9 cellular contexts compared by ENCODE assay signal in genomic region chr4:107896158-107896645, GRCh38. TPM values are rescaled to one million over a fixed set of nuclear protein-coding genes. Genes with fewer than 3 reads are reported as not detected.
DNase-seq lines count a peak whose midpoint lies in the region; ATAC-seq, FAIRE-seq and TF ChIP-seq lines count a peak whose summit lies in the region.
"Had no signal": no experiment of that assay in that cellular context is flagged by ENCODE, and none has a peak within 500 bp of the region (broad histone marks: within the 10 kb centered on the region; RNA-seq: fewer than 3 reads in every experiment).

No MANE protein-coding gene starts in this region.

- TF ChIP-seq POLR2A in endothelial cell of umbilical vein (IDR thresholded peaks at IDR 0.05; ENCODE audit: low read depth, low read length): peak; percentile 74
- no peak for TF ChIP-seq POLR2A in prostate gland (IDR thresholded peaks at IDR 0.05)

- dilution Hi-C loops in endothelial cell of umbilical vein (cut with MboI; ENCODE audit: extremely low pct_ligation_motif_present, low sequenced_read_pairs): no loop called here

- H3K4me1 ChIP-seq in endothelial cell of umbilical vein (ENCODE audit: control insufficient read depth, extremely low read depth, insufficient read depth, low read length) (peaks cover 34% of the 10 kb centered on the region), prostate gland (replicated peaks) (peaks cover 10% of the 10 kb centered on the region)

- TF ChIP-seq CTCF in endothelial cell of umbilical vein (IDR thresholded peaks at IDR 0.05; ENCODE audit: extremely low read depth in 1 of 2, insufficient read depth in 1 of 2, low read depth in 1 of 2, low read length in 2 of 2): no peak
- TF ChIP-seq CTCF in prostate gland (IDR thresholded peaks at IDR 0.05): no peak

- peak overlapping the region; percentile 44 for H2AFZ ChIP-seq in endothelial cell of umbilical vein (ENCODE audit: low read depth, low read length)

- peak overlapping the region; percentile 99 for H3K4me2 ChIP-seq in endothelial cell of umbilical vein (ENCODE audit: insufficient read depth, low read length)

- H3K27ac ChIP-seq in endothelial cell of umbilical vein (ENCODE audit: insufficient read depth, low read depth, low read length) (peak overlapping the region; percentile 99), prostate gland (peak overlapping the region; percentile 56 to 69)

- H3K4me3 ChIP-seq in endothelial cell of umbilical vein (replicated peaks in 1 of 3; ENCODE audit: insufficient read depth in 1 of 3, low read depth in 1 of 3, low read length in 3 of 3) (peak overlapping the region in 2 of 3 experiments; percentile 15 to 59), prostate gland (no peak overlapping the region)

- H3K9me3 ChIP-seq in endothelial cell of umbilical vein (replicated peaks; ENCODE audit: control insufficient read depth, insufficient read depth, low read length): no peaks in the 10 kb centered on the region
- no peaks in the 10 kb centered on the region for H3K9me3 ChIP-seq in prostate gland

- ATAC-seq in GM19452 (IDR thresholded peaks at IDR 0.05; ENCODE audit: unreplicated experiment) (peak; percentile 62), HG03196 (IDR thresholded peaks at IDR 0.05; ENCODE audit: unreplicated experiment) (no peak)
- ATAC-seq: stimulated activated memory B cell treated with anti-CD40 and anti-IgM and Interleukin-4, amounts not matched to agents 10 μg/mL and 1 μg/mL and 100 μg/mL, for 72 hours had no signal

- peak; percentile 97 for DNase-seq in endothelial cell of umbilical vein (ENCODE audit: low read depth, low spot score)
- DNase-seq in prostate gland (ENCODE audit: low spot score): peak; percentile 11
- DNase-seq in NCI-H524 treated with DMSO at 0.1 percent for 48 hours (lab: John Stamatoyannopoulos, UW): no peak
- DNase-seq in NCI-H1417 (lab: John Stamatoyannopoulos, UW): no peak
- DNase-seq in OCI-M2 (lab: John Stamatoyannopoulos, UW; ENCODE audit: unreplicated experiment): no peak

- H4K20me1 ChIP-seq in endothelial cell of umbilical vein (replicated peaks; ENCODE audit: control insufficient read depth, extremely low read depth, insufficient read depth, low read length): no peaks in the 10 kb centered on the region

- no TSS peak for BruUV-seq in endothelial cell of umbilical vein (replicated peaks; lab: Mats Ljungman, UMichigan)

- FAIRE-seq in endothelial cell of umbilical vein (lab: Jason Lieb, UNC): peak; percentile 87

- no peaks in the 10 kb centered on the region for H3K9me1 ChIP-seq in endothelial cell of umbilical vein (replicated peaks; ENCODE audit: control insufficient read depth, extremely low read depth, insufficient read depth, low read length)

- no peaks in the 10 kb centered on the region for H3K36me3 ChIP-seq in endothelial cell of umbilical vein (ENCODE audit: control insufficient read depth in 2 of 2, extremely low read depth in 1 of 2, insufficient read depth in 2 of 2, low read length in 2 of 2)
- no peaks in the 10 kb centered on the region for H3K36me3 ChIP-seq in prostate gland

- POLR2A ChIA-PET in endothelial cell of umbilical vein (lab: Charles Lee): no interaction called here

- CTCF ChIA-PET in endothelial cell of umbilical vein (lab: Charles Lee): interaction anchor here (0.8 to 2.8 kb wide), 8 partner anchors 10 to 176 kb away, joined by 3 to 11 read pairs (median 4); partner anchors contain the start of gene PAPSS1

- WGBS in prostate gland: 46% methylated on average over 2 of the region's 2 CpGs

- H3K27me3 ChIP-seq in endothelial cell of umbilical vein (ENCODE audit: control insufficient read depth in 2 of 2, insufficient read depth in 2 of 2, low read length in 2 of 2): no peaks in the 10 kb centered on the region
- no peaks in the 10 kb centered on the region for H3K27me3 ChIP-seq in prostate gland (replicated peaks; ENCODE audit: insufficient read depth)

- H3K9ac ChIP-seq in endothelial cell of umbilical vein (replicated peaks; ENCODE audit: extremely low read depth, insufficient read depth, low read length): peak overlapping the region; percentile 88

- intact Hi-C loops in endothelial cell of umbilical vein (cut with micrococcal nuclease) (loop anchor here (1.0 to 10.0 kb wide), 4 partner anchors 25 to 771 kb away; partner anchors contain the start of gene SGMS2), prostate gland (cut with DNase I) (no loop called here)

- TF ChIP-seq RAD21 in Ishikawa (IDR thresholded peaks at IDR 0.05; ENCODE audit: low read depth): no peak

- H3K79me2 ChIP-seq in endothelial cell of umbilical vein (ENCODE audit: control insufficient read depth, insufficient read depth, low read length): peaks cover 15% of the 10 kb centered on the region

- TF ChIP-seq EP300 in Ishikawa (IDR thresholded peaks at IDR 0.05; ENCODE audit: borderline replicate concordance): no peak

TF ChIP-seq in Ishikawa, 13 proteins besides CTCF, POLR2A, EP300 and RAD21:
- no peak for TF ChIP-seq REST (IDR thresholded peaks at IDR 0.05; ENCODE audit: low read depth)
- peak; percentile 54 for TF ChIP-seq TEAD4 (IDR thresholded peaks at IDR 0.05)

TF ChIP-seq in endothelial cell of umbilical vein, 7 proteins besides CTCF, POLR2A, EP300 and RAD21:
- no peak for TF ChIP-seq EZH2 (IDR thresholded peaks at IDR 0.05; ENCODE audit: borderline replicate concordance, low read depth, low read length, severe bottlenecking)
- peak; percentile 86 for TF ChIP-seq POLR2AphosphoS5 (IDR thresholded peaks at IDR 0.05; ENCODE audit: insufficient read depth, low read depth, low read length)
- peak; percentile 98 for TF ChIP-seq FOS (IDR thresholded peaks at IDR 0.05; ENCODE audit: borderline replicate concordance, insufficient read depth, low read length)
- peak; percentile 66 for TF ChIP-seq GATA2 (IDR thresholded peaks at IDR 0.05; ENCODE audit: insufficient read depth, insufficient read length, low read depth, low read length)
- peak; percentile 96 for TF ChIP-seq JUN (IDR thresholded peaks at IDR 0.05; ENCODE audit: borderline replicate concordance, insufficient read depth, insufficient read length, low read depth)

RNA-seq across cellular contexts. Expression of gene CYP2U1, which starts 35.1 kb away (rescaled TPM):
- total RNA-seq in endothelial cell of umbilical vein (5.4 and 5.8 TPM in 2 replicates), prostate gland (10 to 100 TPM in 1 of 2 donors, 1 to 10 TPM in 1; 8.0 to 13.5 TPM)
- polyA plus RNA-seq in endothelial cell of umbilical vein: 2.7 and 2.9 TPM in 2 replicates
- polyA plus RNA-seq in endothelial cell of umbilical vein (2011; cell fraction: cytosol; rRNA removed): 2.5 and 2.8 TPM in 2 replicates
- polyA plus RNA-seq in endothelial cell of umbilical vein (2011; cell fraction: nucleus; rRNA removed): 2.4 and 3.1 TPM in 2 replicates
- 2.3 and 3.8 TPM in 2 replicates for polyA plus RNA-seq in endothelial cell of umbilical vein (2012)
- 6.4 and 6.6 TPM in 2 replicates for polyA minus RNA-seq in endothelial cell of umbilical vein
- not detected for polyA minus RNA-seq in endothelial cell of umbilical vein (2011; cell fraction: cytosol; rRNA and poly(A)+ RNA removed)
- 3.6 and 4.2 TPM in 2 replicates for polyA minus RNA-seq in endothelial cell of umbilical vein (2011; cell fraction: nucleus; rRNA and poly(A)+ RNA removed)

Comparison
In these comparisons a context has a peak if more than half of its experiments do, and no peak if none do; other contexts are left out.
1. DNase-seq: peak in endothelial cell of umbilical vein (single experiment) and prostate gland (single experiment); none in NCI-H524 treated with DMSO at 0.1 percent for 48 hours (single experiment), NCI-H1417 (0 of 3) and OCI-M2 (single experiment).
2. H3K4me3 ChIP-seq: peak in endothelial cell of umbilical vein (2 of 3); none in prostate gland (0 of 2).